In genomic region chrX:123961268-123962005, GRCh38 we compare ENCODE assay signal across 8 cellular contexts. TPM values are rescaled to one million over a fixed set of nuclear protein-coding genes. Genes with fewer than 3 reads are reported as not detected.
DNase-seq lines count a peak whose midpoint lies in the region; ATAC-seq lines count a peak whose summit lies in the region.

Gene STAG2 (plus strand): TSS chrX:123961706. CDS start chrX:124022628, 60,922 bp downstream.

- peak; percentile 61 for ATAC-seq in esophagus mucosa
- ATAC-seq in stimulated activated effector memory CD8-positive, alpha-beta T cell treated with anti-CD3 and anti-CD28 coated beads, Interleukin-12 subunit alpha, Interleukin-12 subunit beta, amount 100 ng/mL, for 72 hours = peak; percentile 35
- ATAC-seq in HG03159 (IDR thresholded peaks at IDR 0.05; ENCODE audit: unreplicated experiment) = no peak

- intact Hi-C loops in activated T-helper 1 cell treated with anti-CD3 and anti-CD28 coated beads, Interleukin-12 subunit alpha, Interleukin-12 subunit beta, Interleukin-2, Interleukin-4 antibody, amounts not matched to agents 30 ng/mL and 10 ng/mL and 1 ng/mL, durations not matched to agents 14 hours and 24 hours and 36 hours (cut with micrococcal nuclease) = loop anchor here (1.0 to 5.0 kb wide), 6 partner anchors 57 to 1336 kb away; no protein-coding TSS in a partner anchor

- peak; percentile 91 for DNase-seq in DMS53 (lab: John Stamatoyannopoulos, UW)
- DNase-seq in LoVo (ENCODE audit: low spot score) = peak; percentile 69
- DNase-seq in RPMI7951 (ENCODE audit: low read depth) = peak; percentile 83
- peak; percentile 34 for DNase-seq in activated T-helper 1 cell treated with anti-CD3 and anti-CD28 coated beads, Interleukin-12 subunit alpha, Interleukin-12 subunit beta, Interleukin-2, Interleukin-4 antibody, amounts not matched to agents 30 ng/mL and 10 ng/mL and 1 ng/mL, durations not matched to agents 14 hours and 24 hours and 36 hours (ENCODE audit: low spot score)
- DNase-seq in mucosa of gallbladder (ENCODE audit: low spot score) = peak; percentile 78
- DNase-seq in stimulated activated effector memory CD8-positive, alpha-beta T cell treated with anti-CD3 and anti-CD28 coated beads, Interleukin-12 subunit alpha, Interleukin-12 subunit beta, amount 100 ng/mL, for 72 hours (ENCODE audit: low spot score in 2 of 2) = peak; percentile 24 to 79

- H3K27me3 Mint-ChIP-seq in activated T-helper 1 cell treated with anti-CD3 and anti-CD28 coated beads, Interleukin-12 subunit alpha, Interleukin-12 subunit beta, Interleukin-2, Interleukin-4 antibody, amounts not matched to agents 30 ng/mL and 10 ng/mL and 1 ng/mL, durations not matched to agents 14 hours and 24 hours and 36 hours (ENCODE audit: insufficient read depth) = peaks cover 2% of the 10 kb centered on the region

- H3K4me3 Mint-ChIP-seq in activated T-helper 1 cell treated with anti-CD3 and anti-CD28 coated beads, Interleukin-12 subunit alpha, Interleukin-12 subunit beta, Interleukin-2, Interleukin-4 antibody, amounts not matched to agents 30 ng/mL and 10 ng/mL and 1 ng/mL, durations not matched to agents 14 hours and 24 hours and 36 hours = peak within 1 kb of the TSS; percentile 95
- H3K4me3 Mint-ChIP-seq in stimulated activated effector memory CD8-positive, alpha-beta T cell treated with anti-CD3 and anti-CD28 coated beads, Interleukin-12 subunit alpha, Interleukin-12 subunit beta, amount 100 ng/mL, for 72 hours = peak within 1 kb of the TSS; percentile 90

- peak within 1 kb of the TSS; percentile 98 for H3K27ac Mint-ChIP-seq in activated T-helper 1 cell treated with anti-CD3 and anti-CD28 coated beads, Interleukin-12 subunit alpha, Interleukin-12 subunit beta, Interleukin-2, Interleukin-4 antibody, amounts not matched to agents 30 ng/mL and 10 ng/mL and 1 ng/mL, durations not matched to agents 14 hours and 24 hours and 36 hours
- H3K27ac Mint-ChIP-seq in stimulated activated effector memory CD8-positive, alpha-beta T cell treated with anti-CD3 and anti-CD28 coated beads, Interleukin-12 subunit alpha, Interleukin-12 subunit beta, amount 100 ng/mL, for 72 hours = peak within 1 kb of the TSS; percentile 99

- H3K9me3 Mint-ChIP-seq in activated T-helper 1 cell treated with anti-CD3 and anti-CD28 coated beads, Interleukin-12 subunit alpha, Interleukin-12 subunit beta, Interleukin-2, Interleukin-4 antibody, amounts not matched to agents 30 ng/mL and 10 ng/mL and 1 ng/mL, durations not matched to agents 14 hours and 24 hours and 36 hours = no peaks in the 10 kb centered on the region
- no peaks in the 10 kb centered on the region for H3K9me3 Mint-ChIP-seq in stimulated activated effector memory CD8-positive, alpha-beta T cell treated with anti-CD3 and anti-CD28 coated beads, Interleukin-12 subunit alpha, Interleukin-12 subunit beta, amount 100 ng/mL, for 72 hours

- H3K4me1 Mint-ChIP-seq in activated T-helper 1 cell treated with anti-CD3 and anti-CD28 coated beads, Interleukin-12 subunit alpha, Interleukin-12 subunit beta, Interleukin-2, Interleukin-4 antibody, amounts not matched to agents 30 ng/mL and 10 ng/mL and 1 ng/mL, durations not matched to agents 14 hours and 24 hours and 36 hours (ENCODE audit: low read depth) = peaks cover 40% of the 10 kb centered on the region
- peaks cover 14% of the 10 kb centered on the region for H3K4me1 Mint-ChIP-seq in stimulated activated effector memory CD8-positive, alpha-beta T cell treated with anti-CD3 and anti-CD28 coated beads, Interleukin-12 subunit alpha, Interleukin-12 subunit beta, amount 100 ng/mL, for 72 hours

- H3K36me3 Mint-ChIP-seq in activated T-helper 1 cell treated with anti-CD3 and anti-CD28 coated beads, Interleukin-12 subunit alpha, Interleukin-12 subunit beta, Interleukin-2, Interleukin-4 antibody, amounts not matched to agents 30 ng/mL and 10 ng/mL and 1 ng/mL, durations not matched to agents 14 hours and 24 hours and 36 hours (ENCODE audit: low read depth) = peaks cover 7% of the 10 kb centered on the region
- peaks cover 60% of the 10 kb centered on the region for H3K36me3 Mint-ChIP-seq in stimulated activated effector memory CD8-positive, alpha-beta T cell treated with anti-CD3 and anti-CD28 coated beads, Interleukin-12 subunit alpha, Interleukin-12 subunit beta, amount 100 ng/mL, for 72 hours

RNA-seq across cellular contexts. Expression of gene STAG2, which starts in this region (rescaled TPM):
- total RNA-seq in RPMI7951 (2014; rRNA removed; shearing (Covaris generic)) = 53.1 and 58.0 TPM in 2 replicates
- total RNA-seq in activated T-helper 1 cell treated with anti-CD3 and anti-CD28 coated beads, Interleukin-12 subunit alpha, Interleukin-12 subunit beta, Interleukin-2, Interleukin-4 antibody, amounts not matched to agents 30 ng/mL and 10 ng/mL and 1 ng/mL, durations not matched to agents 14 hours and 24 hours and 36 hours = 117 TPM in 2 replicates
- total RNA-seq in esophagus mucosa = 40.6 TPM
- 58.0 TPM for total RNA-seq in mucosa of gallbladder

Comparison
In these comparisons a context has a peak if more than half of its experiments do, and no peak if none do; other contexts are left out.
1. DNase-seq: peak in every context shown above with its lines; median percentile 91 in DMS53; 83 in RPMI7951; 78 in mucosa of gallbladder; 69 in LoVo; 52 in stimulated activated effector memory CD8-positive, alpha-beta T cell treated with anti-CD3 and anti-CD28 coated beads, Interleukin-12 subunit alpha, Interleukin-12 subunit beta, amount 100 ng/mL, for 72 hours; 34 in activated T-helper 1 cell treated with anti-CD3 and anti-CD28 coated beads, Interleukin-12 subunit alpha, Interleukin-12 subunit beta, Interleukin-2, Interleukin-4 antibody, amounts not matched to agents 30 ng/mL and 10 ng/mL and 1 ng/mL, durations not matched to agents 14 hours and 24 hours and 36 hours.